22 cellular contexts compared by ENCODE assay signal in the genomic region with DNA sequence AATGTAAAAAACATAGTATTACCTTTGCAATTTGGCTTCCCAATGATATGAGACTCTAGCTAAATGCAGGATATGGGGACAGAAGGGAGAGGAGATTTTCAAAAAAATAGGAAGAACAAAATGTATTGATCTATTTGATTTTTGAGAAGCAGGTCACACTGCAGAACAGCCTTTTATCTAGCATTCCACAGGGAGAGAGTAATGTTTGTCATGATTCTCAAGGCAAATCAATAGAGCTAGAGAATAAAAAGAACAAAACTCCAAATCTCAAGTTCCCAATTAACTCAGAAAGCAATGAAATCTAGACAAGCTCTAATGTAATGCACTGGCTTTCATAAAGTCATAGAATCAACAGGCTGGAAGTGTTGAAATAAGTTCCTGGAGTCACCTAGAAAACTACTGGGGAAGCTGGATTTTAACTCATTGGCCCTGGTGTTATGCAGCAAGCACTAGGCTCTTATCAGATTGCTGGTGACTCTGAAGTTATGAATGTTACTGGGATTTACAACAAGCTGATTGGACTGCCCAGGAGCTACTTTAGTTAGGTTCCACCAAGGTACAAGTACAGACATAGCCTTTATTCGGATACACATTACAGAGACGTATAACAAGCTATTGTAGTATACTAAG.
A peak's percentile ranks its signal among the peaks of the same experiment; 100 is the strongest.
DNase-seq lines count a peak whose midpoint lies in the region; ATAC-seq and TF ChIP-seq lines count a peak whose summit lies in the region.
"Had no signal": no experiment of that assay in that cellular context is flagged by ENCODE, and none has a peak within 500 bp of the region (broad histone marks: within the 10 kb centered on the region; RNA-seq: fewer than 3 reads in every experiment).

No MANE protein-coding gene starts in this region.

- no peak for TF ChIP-seq POLR2A in body of pancreas (IDR thresholded peaks at IDR 0.05)

- H3K36me3 ChIP-seq in GM23338 (ENCODE audit: insufficient read depth) (no peaks in the 10 kb centered on the region), body of pancreas (replicated peaks in 1 of 2; ENCODE audit: insufficient read depth in 1 of 2, low read depth in 2 of 2) (no peaks in the 10 kb centered on the region), hepatocyte (replicated peaks; ENCODE audit: insufficient read depth, low read depth) (no peaks in the 10 kb centered on the region), trophoblast cell (ENCODE audit: control insufficient read depth in 1 of 2, insufficient read depth in 2 of 2, low read length in 2 of 2) (no peaks in the 10 kb centered on the region)

- no peaks in the 10 kb centered on the region for H3K27me3 ChIP-seq in GM23338 (ENCODE audit: insufficient read depth)
- H3K27me3 ChIP-seq in body of pancreas = no peaks in the 10 kb centered on the region
- no peaks in the 10 kb centered on the region for H3K27me3 ChIP-seq in hepatocyte
- no peaks in the 10 kb centered on the region for H3K27me3 ChIP-seq in trophoblast cell (ENCODE audit: insufficient read depth, low read length)

- TF ChIP-seq CTCF in GM23338 (conservative IDR thresholded peaks at IDR 0.05; ENCODE audit: low read depth in 2 of 2) (no peak), body of pancreas (IDR thresholded peaks at IDR 0.05) (no peak), hepatocyte (IDR thresholded peaks at IDR 0.05; ENCODE audit: poor library complexity) (no peak)

- H2AK5ac ChIP-seq in trophoblast cell (ENCODE audit: low read length) = no peak overlapping the region

- H4K20me1 ChIP-seq in GM23338 (replicated peaks; ENCODE audit: insufficient read depth) = no peaks in the 10 kb centered on the region
- H4K20me1 ChIP-seq in hepatocyte (ENCODE audit: insufficient read depth, poor library complexity, severe bottlenecking) = no peaks in the 10 kb centered on the region

- no peak overlapping the region for H3K4ac ChIP-seq in trophoblast cell (ENCODE audit: low read depth, low read length)

- H3K9ac ChIP-seq in trophoblast cell (ENCODE audit: low read length) = no peak overlapping the region

- intact Hi-C loops in body of pancreas (cut with DNase I) = no loop called here

- H3K79me2 ChIP-seq in GM23338 (replicated peaks; ENCODE audit: insufficient read depth) = no peaks in the 10 kb centered on the region
- no peaks in the 10 kb centered on the region for H3K79me2 ChIP-seq in hepatocyte
- H3K79me2 ChIP-seq in trophoblast cell (ENCODE audit: control insufficient read depth, insufficient read depth, low read length, poor library complexity) = no peaks in the 10 kb centered on the region

- no peaks in the 10 kb centered on the region for H3K4me1 ChIP-seq in GM23338 (ENCODE audit: insufficient read depth)
- H3K4me1 ChIP-seq in body of pancreas = peaks cover 20% of the 10 kb centered on the region
- no peaks in the 10 kb centered on the region for H3K4me1 ChIP-seq in hepatocyte (ENCODE audit: insufficient read depth)
- no peaks in the 10 kb centered on the region for H3K4me1 ChIP-seq in trophoblast cell (ENCODE audit: control insufficient read depth in 1 of 2, insufficient read depth in 2 of 2, low read length in 2 of 2)
- H3K4me1 ChIP-seq: A549 had no signal

- H3K9me2 ChIP-seq in GM23338 (ENCODE audit: insufficient read depth) (no peaks in the 10 kb centered on the region), hepatocyte (replicated peaks; ENCODE audit: insufficient read depth) (no peaks in the 10 kb centered on the region)

- H3K9me3 Mint-ChIP-seq in GM23338 = no peaks in the 10 kb centered on the region
- H3K9me3 Mint-ChIP-seq: IgD-negative memory B cell had no signal

- H3K4me2 ChIP-seq in GM23338 = no peak overlapping the region
- peak overlapping the region; percentile 25 for H3K4me2 ChIP-seq in hepatocyte
- no peak overlapping the region for H3K4me2 ChIP-seq in trophoblast cell (ENCODE audit: low read length)
- H3K4me2 ChIP-seq: A549 had no signal

- no peak overlapping the region for H4K8ac ChIP-seq in trophoblast cell (ENCODE audit: low read depth, low read length)

- ATAC-seq in GM23338 (no peak), body of pancreas (peak; percentile 85), HG03354 (IDR thresholded peaks at IDR 0.05; ENCODE audit: poor library complexity, severe bottlenecking, unreplicated experiment) (no peak)
- ATAC-seq: A549, Panc1, SK-N-SH treated with all-trans-retinoic acid at 6 μM for 48 hours had no signal

- H2BK120ac ChIP-seq in trophoblast cell (ENCODE audit: insufficient read depth, low read length, poor library complexity) = no peak overlapping the region

- no peak overlapping the region for H3K14ac ChIP-seq in trophoblast cell (ENCODE audit: low read length)

- H3K23ac ChIP-seq in trophoblast cell (ENCODE audit: low read length) = no peak overlapping the region

- H3K18ac ChIP-seq in trophoblast cell (ENCODE audit: low read length) = no peak overlapping the region

- H2BK5ac ChIP-seq in trophoblast cell (ENCODE audit: low read depth, low read length, poor library complexity) = no peak overlapping the region

- H3K4me1 Mint-ChIP-seq in GM23338 = peaks cover 20% of the 10 kb centered on the region
- H3K4me1 Mint-ChIP-seq: B cell, CD14-positive monocyte, IgD-negative memory B cell had no signal

- H4K12ac ChIP-seq in trophoblast cell (ENCODE audit: low read depth, low read length) = no peak overlapping the region

- WGBS in body of pancreas, 2 donors = 74 to 96% methylated on average over 2 of the region's 2 CpGs
- 87% methylated on average over 2 of the region's 2 CpGs for WGBS in hepatocyte (ENCODE audit: low lambda C conversion rate, missing lambda C conversion rate)
- WGBS in trophoblast cell (ENCODE audit: extremely low coverage, insufficient coverage, insufficient read length) = no CpG with 5 or more reads among the region's 2 CpGs

- DNase-seq in GM23338 (ENCODE audit: low spot score) (no peak), body of pancreas (peak in 1 of 4 donors; percentile 11), hepatocyte (ENCODE audit: low spot score) (peak; percentile 16), trophoblast cell (peak; percentile 14 to 50), NCI-H2029 treated with DMSO at 0.1 percent for 48 hours (lab: John Stamatoyannopoulos, UW) (no peak)
- no peak for DNase-seq in activated CD4-positive, alpha-beta T cell treated with anti-CD3 and anti-CD28 coated beads, Interleukin-2, amount 50 U/mL, for 48 hours
- DNase-seq: EL; HFFc6; NCI-H1105; NCI-H146; NCI-H2029; NCI-H226; NCI-H524; NCI-H774; NK-92 treated with Interleukin-12 subunit alpha and Interleukin-12 subunit beta, amount 100 ng/mL, for 24 hours had no signal

- H3K27ac ChIP-seq in GM23338 (ENCODE audit: low read depth) = no peak overlapping the region
- H3K27ac ChIP-seq in body of pancreas = peak overlapping the region in 3 of 4 donors; percentile 28 to 57 (median 33)
- H3K27ac ChIP-seq in hepatocyte = peak overlapping the region; percentile 21
- H3K27ac ChIP-seq in trophoblast cell (ENCODE audit: low read depth, low read length) = no peak overlapping the region
- H3K27ac ChIP-seq: A549 had no signal

- H3K36me3 Mint-ChIP-seq in GM23338 (ENCODE audit: low read depth) = no peaks in the 10 kb centered on the region
- H3K36me3 Mint-ChIP-seq: CD14-positive monocyte, IgD-negative memory B cell had no signal

- no peaks in the 10 kb centered on the region for H3F3A ChIP-seq in GM23338 (replicated peaks; ENCODE audit: low read depth)

- no peaks in the 10 kb centered on the region for H3K27me3 Mint-ChIP-seq in GM23338 (ENCODE audit: insufficient read depth, low read depth, poor library complexity)

- no peak overlapping the region for H3K4me3 Mint-ChIP-seq in GM23338
- H3K4me3 Mint-ChIP-seq: B cell, CD14-positive monocyte, HFFc6, IgD-negative memory B cell had no signal

- H3K79me1 ChIP-seq in trophoblast cell (ENCODE audit: low read length) = no peaks in the 10 kb centered on the region

- H2AFZ ChIP-seq in GM23338 = no peak overlapping the region
- no peak overlapping the region for H2AFZ ChIP-seq in hepatocyte
- H2AFZ ChIP-seq in trophoblast cell (ENCODE audit: insufficient read depth, low read length, poor library complexity) = no peak overlapping the region

- no peak overlapping the region for H2BK12ac ChIP-seq in trophoblast cell (ENCODE audit: low read length)

- no peak overlapping the region for H4K91ac ChIP-seq in trophoblast cell (ENCODE audit: low read depth, low read length)

- H3K9me3 ChIP-seq in body of pancreas (no peaks in the 10 kb centered on the region), hepatocyte (ENCODE audit: low read depth) (no peaks in the 10 kb centered on the region), trophoblast cell (ENCODE audit: insufficient read depth, low read depth, low read length) (no peaks in the 10 kb centered on the region)
- H3K9me3 ChIP-seq: A549 had no signal

- H3K4me3 ChIP-seq in GM23338 = no peak overlapping the region
- no peak overlapping the region for H3K4me3 ChIP-seq in body of pancreas
- H3K4me3 ChIP-seq in hepatocyte = no peak overlapping the region
- H3K4me3 ChIP-seq in trophoblast cell (ENCODE audit: low read depth, low read length) = no peak overlapping the region
- H3K4me3 ChIP-seq: A549 had no signal

- peak overlapping the region; percentile 10; the same call in 1 of the 2 replicates for H3K27ac Mint-ChIP-seq in GM23338
- H3K27ac Mint-ChIP-seq: B cell, CD14-positive monocyte, HFFc6, IgD-negative memory B cell had no signal

TF ChIP-seq in GM23338, 12 proteins besides CTCF, POLR2A, EP300 and RAD21 (continues in another document):
- TF ChIP-seq JUNB (IDR thresholded peaks at IDR 0.05; ENCODE audit: unreplicated experiment) (no peak), STAT1 (IDR thresholded peaks at IDR 0.05; ENCODE audit: unreplicated experiment) (no peak), ZNF114 (CRISPR knock-in tag; IDR thresholded peaks at IDR 0.05) (no peak), NANOG (IDR thresholded peaks at IDR 0.05; ENCODE audit: borderline replicate concordance) (no peak), ZNF331 (CRISPR knock-in tag; IDR thresholded peaks at IDR 0.05; ENCODE audit: low read depth) (no peak), POLR2AphosphoS5 (IDR thresholded peaks at IDR 0.05; ENCODE audit: low read depth) (no peak), EZH2phosphoT487 (IDR thresholded peaks at IDR 0.05; ENCODE audit: unreplicated experiment) (no peak)
- TF ChIP-seq, protein P1, sequence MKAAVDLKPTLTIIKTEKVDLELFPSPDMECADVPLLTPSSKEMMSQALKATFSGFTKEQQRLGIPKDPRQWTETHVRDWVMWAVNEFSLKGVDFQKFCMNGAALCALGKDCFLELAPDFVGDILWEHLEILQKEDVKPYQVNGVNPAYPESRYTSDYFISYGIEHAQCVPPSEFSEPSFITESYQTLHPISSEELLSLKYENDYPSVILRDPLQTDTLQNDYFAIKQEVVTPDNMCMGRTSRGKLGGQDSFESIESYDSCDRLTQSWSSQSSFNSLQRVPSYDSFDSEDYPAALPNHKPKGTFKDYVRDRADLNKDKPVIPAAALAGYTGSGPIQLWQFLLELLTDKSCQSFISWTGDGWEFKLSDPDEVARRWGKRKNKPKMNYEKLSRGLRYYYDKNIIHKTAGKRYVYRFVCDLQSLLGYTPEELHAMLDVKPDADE (IDR thresholded peaks at IDR 0.05) = no peak

Comparison
In these comparisons a context has a peak if more than half of its experiments do, and no peak if none do; other contexts are left out.
1. DNase-seq: peak in hepatocyte (single experiment) and trophoblast cell (2 of 2); none in GM23338 (single experiment), activated CD4-positive, alpha-beta T cell treated with anti-CD3 and anti-CD28 coated beads, Interleukin-2, amount 50 U/mL, for 48 hours (0 of 2) and NCI-H2029 treated with DMSO at 0.1 percent for 48 hours (single experiment).
2. H3K27ac ChIP-seq: peak in body of pancreas (3 of 4) and hepatocyte (single experiment); none in GM23338 (single experiment) and trophoblast cell (single experiment).